In genomic region chr2:137964066-137964858, GRCh38 we compare ENCODE assay signal across 9 cellular contexts. TPM values are rescaled to one million over a fixed set of nuclear protein-coding genes. Genes with fewer than 3 reads are reported as not detected.
DNase-seq lines count a peak whose midpoint lies in the region; ATAC-seq and TF ChIP-seq lines count a peak whose summit lies in the region.
"Had no signal": no experiment of that assay in that cellular context is flagged by ENCODE, and none has a peak within 500 bp of the region (broad histone marks: within the 10 kb centered on the region; RNA-seq: fewer than 3 reads in every experiment).

HNMT (plus strand) TSS chr2:137964473; CDS start chr2:137964492, 19 bp downstream.

- H3K4me3 Mint-ChIP-seq in mesothelial cell of epicardium: peak within 1 kb of the TSS; percentile 76

- BruUV-seq in PC-9 (replicated peaks; lab: Mats Ljungman, UMichigan): TSS peak; percentile 59

- peak within 1 kb of the TSS; percentile 89 for H3K4me2 ChIP-seq in PC-9
- H3K4me2 ChIP-seq: KMS-11 had no signal

- no peak for TF ChIP-seq CTCF in PC-9 (conservative IDR thresholded peaks at IDR 0.05)
- no peak for TF ChIP-seq CTCF in epithelial cell of proximal tubule (conservative IDR thresholded peaks at IDR 0.05; ENCODE audit: low read depth, low read length)
- no peak for TF ChIP-seq CTCF in mesothelial cell of epicardium (IDR thresholded peaks at IDR 0.05; ENCODE audit: unreplicated experiment)
- TF ChIP-seq CTCF in uterus (IDR thresholded peaks at IDR 0.05): no peak

- H3K36me3 ChIP-seq in PC-9 (ENCODE audit: low read depth) (no peaks in the 10 kb centered on the region), uterus (no peaks in the 10 kb centered on the region)

- H3K4me3 ChIP-seq in PC-9 (peak within 1 kb of the TSS; percentile 59), epithelial cell of proximal tubule (ENCODE audit: low read depth, low read length) (peak within 1 kb of the TSS; percentile 73), uterus (peak within 1 kb of the TSS; percentile 45 to 54)

- H2AFZ ChIP-seq in PC-9: peak within 1 kb of the TSS; percentile 87

- DNase-seq in GM04503 (ENCODE audit: low read depth): peak; percentile 85
- DNase-seq in PC-9: peak; percentile 41 to 95
- peak; percentile 74 for DNase-seq in epithelial cell of proximal tubule (ENCODE audit: low read depth)
- peak in 1 of 2 experiments; percentile 39 for DNase-seq in mesothelial cell of epicardium (ENCODE audit: low spot score in 2 of 2, unreplicated experiment in 2 of 2)
- DNase-seq in uterus: peak in 1 of 2 donors; percentile 29
- no peak for DNase-seq in stimulated activated naive CD8-positive, alpha-beta T cell treated with anti-CD3 and anti-CD28 coated beads, Interleukin-15, Interleukin-2, amounts not matched to agents 100 U/mL and 50 U/mL, for 24 hours
- DNase-seq in AML-193 (lab: John Stamatoyannopoulos, UW): no peak
- DNase-seq in NK-92 (lab: John Stamatoyannopoulos, UW; ENCODE audit: unreplicated experiment): no peak

- CTCF ChIA-PET in PC-9 (lab: Charles Lee): interaction anchor here (0.6 to 1.0 kb wide), 3 partner anchors 11 to 410 kb away, joined by 3 to 7 read pairs (median 4); no protein-coding TSS in a partner anchor

- peak within 1 kb of the TSS; percentile 85 for H3K27ac ChIP-seq in PC-9
- peak within 1 kb of the TSS; percentile 86 to 96 for H3K27ac ChIP-seq in uterus
- H3K27ac ChIP-seq: KMS-11 had no signal

- no peaks in the 10 kb centered on the region for H3K9me2 ChIP-seq in PC-9 (ENCODE audit: insufficient read depth)

- H3K27me3 Mint-ChIP-seq in mesothelial cell of epicardium (ENCODE audit: low read depth): no peaks in the 10 kb centered on the region

- ATAC-seq in stimulated activated naive CD8-positive, alpha-beta T cell treated with anti-CD3 and anti-CD28 coated beads, Interleukin-15, Interleukin-2, amounts not matched to agents 100 U/mL and 50 U/mL, for 24 hours: no peak

- peaks cover 13% of the 10 kb centered on the region for H3K9me3 Mint-ChIP-seq in mesothelial cell of epicardium

- H3K4me1 Mint-ChIP-seq in mesothelial cell of epicardium: peaks cover 34% of the 10 kb centered on the region

- POLR2A ChIA-PET in PC-9 (lab: Charles Lee; ENCODE audit: unreplicated experiment): interaction anchor here (0.6 to 0.9 kb wide), 6 partner anchors 11 to 536 kb away, joined by 3 to 14 read pairs (median 4); no protein-coding TSS in a partner anchor

- H3K79me2 ChIP-seq in PC-9 (ENCODE audit: low read depth): no peaks in the 10 kb centered on the region; the same call in 1 of the 2 replicates

- H3K9me3 ChIP-seq in PC-9 (ENCODE audit: insufficient read depth, low read depth) (0 out of 2 replicates have a peak, but pooled peaks cover 4% of the 10 kb centered on the region), uterus (no peaks in the 10 kb centered on the region)

- H3F3A ChIP-seq in PC-9 (ENCODE audit: insufficient read depth, low read depth): peaks cover 25% of the 10 kb centered on the region; the same call in 1 of the 2 replicates

- peaks cover 45% of the 10 kb centered on the region for H3K4me1 ChIP-seq in PC-9 (replicated peaks; ENCODE audit: insufficient read depth)
- no peaks in the 10 kb centered on the region for H3K4me1 ChIP-seq in uterus

- peak in 1 of 2 donors; percentile 26 for TF ChIP-seq POLR2A in uterus (IDR thresholded peaks at IDR 0.05)

- H3K36me3 Mint-ChIP-seq in mesothelial cell of epicardium: peaks cover 4% of the 10 kb centered on the region

- H3K27ac Mint-ChIP-seq in mesothelial cell of epicardium: peak within 1 kb of the TSS; percentile 94

- H4K20me1 ChIP-seq in PC-9 (ENCODE audit: insufficient read depth): no peaks in the 10 kb centered on the region

- intact Hi-C loops in PC-9 (cut with micrococcal nuclease; ENCODE audit: unreplicated experiment) (loop anchor here (5.0 kb wide), 2 partner anchors 37 to 538 kb away; partner anchors contain the start of gene SPOPL), uterus (cut with DNase I; ENCODE audit: low total_unique reads) (no loop called here)

- H3K27me3 ChIP-seq in PC-9 (ENCODE audit: insufficient read depth, low read depth) (no peaks in the 10 kb centered on the region), uterus (no peaks in the 10 kb centered on the region)

RNA-seq across cellular contexts. Expression of gene HNMT, which starts in this region (rescaled TPM):
- total RNA-seq in PC-9 (2021): 16.6 TPM in 2 replicates
- total RNA-seq in epithelial cell of proximal tubule: 20.2 and 22.9 TPM in 2 replicates
- 14.4 to 18.8 TPM (median 16.9 TPM) in 3 replicates for total RNA-seq in mesothelial cell of epicardium
- 100 to 1,000 TPM in 1 of 4 donors, 10 to 100 TPM in 3; 21.5 to 122 (median 60.4) TPM for total RNA-seq in uterus

Comparison
In these comparisons a context has a peak if more than half of its experiments do, and no peak if none do; other contexts are left out.
1. DNase-seq: peak in GM04503 (single experiment), PC-9 (2 of 2) and epithelial cell of proximal tubule (single experiment); none in stimulated activated naive CD8-positive, alpha-beta T cell treated with anti-CD3 and anti-CD28 coated beads, Interleukin-15, Interleukin-2, amounts not matched to agents 100 U/mL and 50 U/mL, for 24 hours (single experiment), AML-193 (0 of 2) and NK-92 (single experiment).
2. Peak in every context shown above with its lines, with median percentiles within 50 percentile points of each other: H3K4me3 ChIP-seq.